ENCODE assay signal across 9 cellular contexts in the genomic region with DNA sequence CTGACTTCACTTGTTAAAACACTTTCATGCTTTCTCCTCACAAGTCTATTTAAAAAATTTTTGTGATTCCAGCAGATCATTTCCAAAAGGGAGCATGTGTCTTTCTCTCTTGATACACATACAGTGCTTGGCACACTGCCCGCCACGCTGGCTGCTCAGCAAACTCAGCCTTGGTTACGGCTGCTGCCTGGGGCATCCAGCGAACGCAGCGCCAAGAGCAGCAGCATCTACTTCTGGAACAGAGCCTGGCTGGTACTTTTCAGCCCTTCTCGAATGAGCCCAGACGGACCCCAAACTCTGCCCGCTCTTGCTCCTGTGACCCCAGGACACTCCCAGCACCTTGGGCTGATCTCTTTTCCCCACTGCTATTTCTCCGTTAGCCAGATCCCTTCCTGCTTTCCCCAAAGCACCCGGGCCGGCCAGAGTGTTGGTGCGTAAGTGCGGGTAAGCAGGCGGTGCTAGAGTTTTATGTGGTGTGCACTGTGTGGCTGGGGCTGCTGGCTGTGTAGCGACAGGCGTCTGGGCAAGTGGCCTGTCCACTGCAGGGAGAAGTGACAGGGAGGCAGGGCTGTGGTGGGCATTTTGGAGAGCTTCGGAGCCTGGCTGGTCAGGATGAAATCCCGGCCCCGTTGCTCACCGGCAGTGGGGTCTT.
DNase-seq lines count a peak whose midpoint lies in the region; ATAC-seq and FAIRE-seq lines count a peak whose summit lies in the region.
"Had no signal": no experiment of that assay in that cellular context is flagged by ENCODE, and none has a peak within 500 bp of the region (broad histone marks: within the 10 kb centered on the region; RNA-seq: fewer than 3 reads in every experiment).

No MANE protein-coding gene starts in this region.

- no peaks in the 10 kb centered on the region for H3K9me3 ChIP-seq in naive thymus-derived CD4-positive, alpha-beta T cell (ENCODE audit: control insufficient read depth in 2 of 3, low read length in 3 of 3)

- H3K4me3 Mint-ChIP-seq in T-helper 2 cell treated with Interferon-gamma antibody and Interleukin-4, amounts not matched to agents 5 μg/mL and 100 μg/mL, for 36 hours = no peak overlapping the region
- H3K4me3 Mint-ChIP-seq in naive thymus-derived CD4-positive, alpha-beta T cell = no peak overlapping the region
- H3K4me3 Mint-ChIP-seq in activated T-cell treated with anti-CD3 and anti-CD28 coated beads, Interleukin-2, amount 50 U/mL, for 4 hours = no peak overlapping the region
- H3K4me3 Mint-ChIP-seq: activated naive CD4-positive, alpha-beta T cell treated with anti-CD3 and anti-CD28 coated beads, Interleukin-2, amount 50 U/mL, for 24 hours had no signal

- no peak for FAIRE-seq in frontal cortex (lab: Jason Lieb, UNC)

- POLR2A ChIA-PET in naive thymus-derived CD4-positive, alpha-beta T cell (lab: Charles Lee) = no interaction called here

- no peaks in the 10 kb centered on the region for H3K27me3 ChIP-seq in naive thymus-derived CD4-positive, alpha-beta T cell (ENCODE audit: control insufficient read depth in 2 of 2, insufficient read depth in 2 of 2, low read length in 2 of 2)

- CTCF ChIA-PET in naive thymus-derived CD4-positive, alpha-beta T cell (lab: Charles Lee) = no interaction called here

- DNase-seq in Caki2 (ENCODE audit: low read depth) (peak; percentile 25), NCI-H774 (lab: John Stamatoyannopoulos, UW) (peak; percentile 46), frontal cortex (ENCODE audit: low spot score in 2 of 2) (peak; percentile 31 to 71), pons (ENCODE audit: low spot score) (peak; percentile 84), D341Med (ENCODE audit: low spot score) (no peak)
- no peak for DNase-seq in T-helper 2 cell treated with Interferon-gamma antibody and Interleukin-4, amounts not matched to agents 5 μg/mL and 100 μg/mL, for 36 hours (ENCODE audit: low spot score)
- no peak for DNase-seq in naive thymus-derived CD4-positive, alpha-beta T cell
- no peak for DNase-seq in activated T-cell treated with anti-CD3 and anti-CD28 coated beads, Interleukin-2, amount 50 U/mL, for 4 hours

- H3K27ac ChIP-seq in naive thymus-derived CD4-positive, alpha-beta T cell (ENCODE audit: low read depth, low read length) = no peak overlapping the region

- in situ Hi-C loops in Caki2 (cut with HindIII; ENCODE audit: low pct_unique_long_range_greater_than_20kb, low sequenced_read_pairs) = no loop called here

- no peaks in the 10 kb centered on the region for H3K36me3 Mint-ChIP-seq in T-helper 2 cell treated with Interferon-gamma antibody and Interleukin-4, amounts not matched to agents 5 μg/mL and 100 μg/mL, for 36 hours (ENCODE audit: low read depth)
- H3K36me3 Mint-ChIP-seq in naive thymus-derived CD4-positive, alpha-beta T cell = no peaks in the 10 kb centered on the region
- no peaks in the 10 kb centered on the region for H3K36me3 Mint-ChIP-seq in activated T-cell treated with anti-CD3 and anti-CD28 coated beads, Interleukin-2, amount 50 U/mL, for 4 hours (ENCODE audit: insufficient read depth)
- H3K36me3 Mint-ChIP-seq: activated naive CD4-positive, alpha-beta T cell treated with anti-CD3 and anti-CD28 coated beads, Interleukin-2, amount 50 U/mL, for 24 hours had no signal

- no peaks in the 10 kb centered on the region for H3K36me3 ChIP-seq in naive thymus-derived CD4-positive, alpha-beta T cell (ENCODE audit: control insufficient read depth in 2 of 3, insufficient read depth in 3 of 3, low read length in 3 of 3)

- H3K4me3 ChIP-seq in naive thymus-derived CD4-positive, alpha-beta T cell (ENCODE audit: low read length) = no peak overlapping the region

- no peaks in the 10 kb centered on the region for H3K27me3 Mint-ChIP-seq in T-helper 2 cell treated with Interferon-gamma antibody and Interleukin-4, amounts not matched to agents 5 μg/mL and 100 μg/mL, for 36 hours (ENCODE audit: low read depth)
- peaks cover 0 to 3% (median 0%) of the 10 kb centered on the region in 5 donors for H3K27me3 Mint-ChIP-seq in naive thymus-derived CD4-positive, alpha-beta T cell
- H3K27me3 Mint-ChIP-seq in activated T-cell treated with anti-CD3 and anti-CD28 coated beads, Interleukin-2, amount 50 U/mL, for 4 hours (ENCODE audit: low read depth) = no peaks in the 10 kb centered on the region
- H3K27me3 Mint-ChIP-seq: activated naive CD4-positive, alpha-beta T cell treated with anti-CD3 and anti-CD28 coated beads, Interleukin-2, amount 50 U/mL, for 24 hours had no signal

- intact Hi-C loops in naive thymus-derived CD4-positive, alpha-beta T cell (cut with micrococcal nuclease) = no loop called here

- ATAC-seq in naive thymus-derived CD4-positive, alpha-beta T cell = no peak
- ATAC-seq in activated T-cell treated with anti-CD3 and anti-CD28 coated beads, Interleukin-2, amount 50 U/mL, for 4 hours = no peak

- H3K9me3 Mint-ChIP-seq in T-helper 2 cell treated with Interferon-gamma antibody and Interleukin-4, amounts not matched to agents 5 μg/mL and 100 μg/mL, for 36 hours = no peaks in the 10 kb centered on the region
- H3K9me3 Mint-ChIP-seq in naive thymus-derived CD4-positive, alpha-beta T cell = no peaks in the 10 kb centered on the region
- H3K9me3 Mint-ChIP-seq in activated T-cell treated with anti-CD3 and anti-CD28 coated beads, Interleukin-2, amount 50 U/mL, for 4 hours = no peaks in the 10 kb centered on the region
- H3K9me3 Mint-ChIP-seq: activated naive CD4-positive, alpha-beta T cell treated with anti-CD3 and anti-CD28 coated beads, Interleukin-2, amount 50 U/mL, for 24 hours had no signal

- no peak overlapping the region for H3K27ac Mint-ChIP-seq in T-helper 2 cell treated with Interferon-gamma antibody and Interleukin-4, amounts not matched to agents 5 μg/mL and 100 μg/mL, for 36 hours
- no peak overlapping the region for H3K27ac Mint-ChIP-seq in naive thymus-derived CD4-positive, alpha-beta T cell
- H3K27ac Mint-ChIP-seq: activated naive CD4-positive, alpha-beta T cell treated with anti-CD3 and anti-CD28 coated beads, Interleukin-2, amount 50 U/mL, for 24 hours had no signal

- no peaks in the 10 kb centered on the region for H3K4me1 Mint-ChIP-seq in T-helper 2 cell treated with Interferon-gamma antibody and Interleukin-4, amounts not matched to agents 5 μg/mL and 100 μg/mL, for 36 hours (ENCODE audit: low read depth)
- H3K4me1 Mint-ChIP-seq in naive thymus-derived CD4-positive, alpha-beta T cell = peaks cover 0 to 2% (median 0%) of the 10 kb centered on the region in 7 donors
- no peaks in the 10 kb centered on the region for H3K4me1 Mint-ChIP-seq in activated T-cell treated with anti-CD3 and anti-CD28 coated beads, Interleukin-2, amount 50 U/mL, for 4 hours (ENCODE audit: low read depth)
- H3K4me1 Mint-ChIP-seq: activated naive CD4-positive, alpha-beta T cell treated with anti-CD3 and anti-CD28 coated beads, Interleukin-2, amount 50 U/mL, for 24 hours had no signal

- no peaks in the 10 kb centered on the region for H3K4me1 ChIP-seq in naive thymus-derived CD4-positive, alpha-beta T cell (ENCODE audit: control insufficient read depth in 2 of 2, insufficient read depth in 2 of 2, low read length in 2 of 2)

Comparison
In these comparisons a context has a peak if more than half of its experiments do, and no peak if none do; other contexts are left out.
1. DNase-seq: peak in Caki2 (single experiment), NCI-H774 (single experiment), frontal cortex (2 of 2) and pons (single experiment); none in D341Med (single experiment), T-helper 2 cell treated with Interferon-gamma antibody and Interleukin-4, amounts not matched to agents 5 μg/mL and 100 μg/mL, for 36 hours (single experiment), naive thymus-derived CD4-positive, alpha-beta T cell (0 of 9) and activated T-cell treated with anti-CD3 and anti-CD28 coated beads, Interleukin-2, amount 50 U/mL, for 4 hours (single experiment).